6 cellular contexts compared by ENCODE assay signal in genomic region chr10:50683198-50683751, GRCh38. TPM values are rescaled to one million over a fixed set of nuclear protein-coding genes. Genes with fewer than 3 reads are reported as not detected.
A peak's percentile ranks its signal among the peaks of the same experiment; 100 is the strongest.
DNase-seq lines count a peak whose midpoint lies in the region; FAIRE-seq and TF ChIP-seq lines count a peak whose summit lies in the region.
"Not testable (repeated sequence)": the region's sequence is repeated elsewhere in the genome, so short reads cannot be mapped to it uniquely, and the experiment has no call there.

No MANE protein-coding gene starts in this region.

- H3K23me2 ChIP-seq in H9 (ENCODE audit: insufficient read length, low read depth, low read length, poor library complexity, severe bottlenecking); H1 (ENCODE audit: low read depth, low read length): not testable (repeated sequence)

- not testable (repeated sequence) for H4K91ac ChIP-seq in H9 (ENCODE audit: insufficient read length, low read depth, low read length); H1 (replicated peaks; ENCODE audit: insufficient read length, low read length)

- not testable (repeated sequence) for H3K36me3 ChIP-seq in GM06990 (ENCODE audit: control insufficient read depth, insufficient read depth, low read length); H1 (ENCODE audit: control insufficient read depth in 2 of 4, insufficient read depth in 4 of 4, low read length in 3 of 4); osteoblast (ENCODE audit: insufficient read depth, low read length)

- H3K9me3 ChIP-seq in H9 (ENCODE audit: control insufficient read depth, low read depth, low read length); H1 (ENCODE audit: insufficient read depth in 2 of 2, low read depth in 1 of 2, low read length in 1 of 2); osteoblast (ENCODE audit: low read depth, low read length): not testable (repeated sequence)

- H2BK12ac ChIP-seq in H9 (ENCODE audit: insufficient read length, low read depth, low read length); H1 (ENCODE audit: low read depth, low read length): not testable (repeated sequence)

- not testable (repeated sequence) for H3K23ac ChIP-seq in H9 (ENCODE audit: insufficient read length, low read depth, low read length); H1 (ENCODE audit: insufficient read length)

- H4K8ac ChIP-seq in H9 (replicated peaks; ENCODE audit: insufficient read length, low read depth, low read length); H1 (ENCODE audit: extremely low read depth, insufficient read depth, low read length): not testable (repeated sequence)

- not testable (repeated sequence) for H3T11ph ChIP-seq in H9 (ENCODE audit: low read length)

- H3K27me3 Mint-ChIP-seq in H9 (ENCODE audit: low read depth), result not testable (repeated sequence)

- no CpG with 5 or more reads among the region's 16 CpGs for WGBS in H9 (ENCODE audit: extremely low coverage, insufficient read length, low lambda C conversion rate)
- WGBS in H1 (ENCODE audit: extremely low coverage in 1 of 2, insufficient coverage in 1 of 2, insufficient read length in 1 of 2, insufficient replicate concordance in 2 of 2, low coverage in 1 of 2, low lambda C conversion rate in 2 of 2, missing lambda C conversion rate in 1 of 2), 2 experiments, result 100% methylated on average over 1 of the region's 16 CpGs; no CpG with 5 or more reads in 1 of the 2 experiments

- not testable (repeated sequence) for H3K9ac ChIP-seq in H9 (ENCODE audit: extremely low read depth, insufficient read length, low read length); H1 (replicated peaks in 1 of 4; ENCODE audit: extremely low read depth in 1 of 4, low read depth in 3 of 4, low read length in 3 of 4)

- H3K56ac ChIP-seq in H9 (ENCODE audit: insufficient read length, low read depth, low read length); H1 (replicated peaks; ENCODE audit: insufficient read length, low read depth, low read length): not testable (repeated sequence)

- CTCF ChIA-PET in H1 (lab: Charles Lee; ENCODE audit: partially characterized antibody), result not testable (repeated sequence)

- H3K18ac ChIP-seq in H9 (ENCODE audit: insufficient read length, low read depth, low read length); H1 (ENCODE audit: extremely low read depth, low read length): not testable (repeated sequence)

- not testable (repeated sequence) for H2AK5ac ChIP-seq in H9 (ENCODE audit: insufficient read length, low read length); H1 (ENCODE audit: low read depth, low read length)

- H3K4me1 ChIP-seq in H9 (ENCODE audit: insufficient read depth, low read length); H1 (replicated peaks in 1 of 4; ENCODE audit: control insufficient read depth in 3 of 4, insufficient read depth in 4 of 4, low read length in 3 of 4); osteoblast (ENCODE audit: insufficient read depth, low read length): not testable (repeated sequence)

- H3K4me1 Mint-ChIP-seq in H9, result not testable (repeated sequence)

- not testable (repeated sequence) for H3K4me3 ChIP-seq in GM06990 (replicated peaks; ENCODE audit: low read depth, low read length); H1 (ENCODE audit: extremely low read depth in 1 of 4, insufficient read depth in 2 of 4, low read depth in 3 of 4, low read length in 4 of 4); osteoblast (ENCODE audit: insufficient read depth, low read length)

- H3K9me3 Mint-ChIP-seq in H9, result not testable (repeated sequence)

- not testable (repeated sequence) for H3K14ac ChIP-seq in H9 (ENCODE audit: insufficient read depth, low read length); H1 (ENCODE audit: insufficient read length)

- not testable (repeated sequence) for H2AFZ ChIP-seq in H9 (ENCODE audit: low read length); H1 (ENCODE audit: low read length); osteoblast (ENCODE audit: low read length)

- H2BK120ac ChIP-seq in H9 (ENCODE audit: low read depth, low read length, poor library complexity, severe bottlenecking); H1 (replicated peaks; ENCODE audit: low read depth, low read length): not testable (repeated sequence)

- not testable (repeated sequence) for TF ChIP-seq EP300 in H1 (IDR thresholded peaks at IDR 0.05; ENCODE audit: borderline replicate concordance in 1 of 2, low read depth in 2 of 2, low read length in 2 of 2)

- H3K27me3 ChIP-seq in GM06990 (replicated peaks; ENCODE audit: control insufficient read depth, insufficient read depth, low read length); H9 (ENCODE audit: insufficient read depth, low read length); H1 (replicated peaks in 1 of 4; ENCODE audit: control insufficient read depth in 3 of 4, extremely low read depth in 1 of 4, insufficient read depth in 3 of 4, low read length in 3 of 4); osteoblast (ENCODE audit: insufficient read depth, low read length): not testable (repeated sequence)

- not testable (repeated sequence) for FAIRE-seq in H1 (lab: Jason Lieb, UNC)

- POLR2A ChIA-PET in H1 (lab: Charles Lee; ENCODE audit: partially characterized antibody), result not testable (repeated sequence)

- not testable (repeated sequence) for H3K79me1 ChIP-seq in H9 (ENCODE audit: insufficient read depth, low read depth, low read length, poor library complexity, severe bottlenecking); H1 (ENCODE audit: low read depth, low read length)

- not testable (repeated sequence) for H3K4me3 Mint-ChIP-seq in H9

- not testable (repeated sequence) for H2BK5ac ChIP-seq in H9 (ENCODE audit: insufficient read length, low read length); H1 (ENCODE audit: low read depth, low read length)

- peak; percentile 4 for TF ChIP-seq CTCF in GM06990 (IDR thresholded peaks at IDR 0.05; ENCODE audit: insufficient read depth, low read length, poor library complexity, severe bottlenecking)
- TF ChIP-seq CTCF in GM12873 (IDR thresholded peaks at IDR 0.05; ENCODE audit: insufficient read depth, low read depth, low read length, missing control alignments), result peak; percentile 2
- 0 out of 3 replicates have a peak, but pooled peaks have one; percentile 26 for TF ChIP-seq CTCF in H9 (conservative IDR thresholded peaks at IDR 0.05)
- peak in 2 of 3 experiments; percentile 5 to 37; a peak in 2 of 4 replicates for TF ChIP-seq CTCF in H1 (IDR thresholded peaks at IDR 0.05; ENCODE audit: control extremely low read depth in 1 of 3, insufficient read depth in 1 of 3, low read depth in 1 of 3, low read length in 3 of 3)
- not testable (repeated sequence) for TF ChIP-seq CTCF in osteoblast (IDR thresholded peaks at IDR 0.05; ENCODE audit: extremely low read depth, low read depth, low read length)

- not testable (repeated sequence) for H3K36me3 Mint-ChIP-seq in H9 (ENCODE audit: insufficient read depth in 1 of 3, low read depth in 3 of 3)

- not testable (repeated sequence) for H3K27ac Mint-ChIP-seq in H9

- H2BK20ac ChIP-seq in H9 (ENCODE audit: low read depth, low read length, poor library complexity, severe bottlenecking); H1 (ENCODE audit: low read length): not testable (repeated sequence)

- not testable (repeated sequence) for TF ChIP-seq RAD21 in H1 (IDR thresholded peaks at IDR 0.05 in 1 of 2, conservative IDR thresholded peaks at IDR 0.05 in 1 of 2; ENCODE audit: low read depth in 2 of 2, low read length in 2 of 2)

- not testable (repeated sequence) for H3K27ac ChIP-seq in H9 (ENCODE audit: insufficient read length, low read depth, low read length); H1 (ENCODE audit: low read depth, low read length); osteoblast (ENCODE audit: low read depth, low read length)

- not testable (repeated sequence) for TF ChIP-seq POLR2A in H1 (IDR thresholded peaks at IDR 0.05; ENCODE audit: control extremely low read depth in 1 of 2, low read depth in 2 of 2, low read length in 2 of 2)

- H2BK15ac ChIP-seq in H9 (ENCODE audit: low read depth, low read length); H1 (ENCODE audit: low read length): not testable (repeated sequence)

- not testable (repeated sequence) for H3K4ac ChIP-seq in H9 (ENCODE audit: low read depth, low read length); H1 (replicated peaks; ENCODE audit: insufficient read length, low read depth, low read length)

- not testable (repeated sequence) for H3K4me2 ChIP-seq in H9 (ENCODE audit: insufficient read depth, insufficient read length, low read length); H1 (ENCODE audit: insufficient read depth in 1 of 2, low read depth in 2 of 2, low read length in 2 of 2); osteoblast (ENCODE audit: insufficient read depth, low read length)

- not testable (repeated sequence) for DNase-seq in GM06990 (ENCODE audit: extremely low read depth, insufficient read length); H9; H1 (ENCODE audit: low read depth in 1 of 2, low spot score in 2 of 2)
- DNase-seq in iPS-NIHi11 (ENCODE audit: low spot score), result peak; percentile 9
- DNase-seq in osteoblast (ENCODE audit: insufficient read length, low spot score, missing footprints), result peak; percentile 36

- H4K5ac ChIP-seq in H9 (ENCODE audit: insufficient read length, low read depth, low read length); H1 (ENCODE audit: insufficient read length, low read depth, low read length): not testable (repeated sequence)

- not testable (repeated sequence) for H4K20me1 ChIP-seq in H9 (ENCODE audit: control insufficient read depth, insufficient read depth, insufficient read length); H1 (replicated peaks in 1 of 2; ENCODE audit: control insufficient read depth in 1 of 2, insufficient read depth in 2 of 2, low read length in 2 of 2); osteoblast (ENCODE audit: insufficient read depth, low read length)

- not testable (repeated sequence) for H3K79me2 ChIP-seq in H9 (ENCODE audit: insufficient read depth, low read length); H1 (ENCODE audit: control insufficient read depth in 1 of 2, insufficient read depth in 2 of 2, low read length in 2 of 2); osteoblast (ENCODE audit: insufficient read depth, low read length)

RNA-seq across cellular contexts. Expression of gene ASAH2B, which starts 56.5 kb away (rescaled TPM):
- total RNA-seq in H9 (2021) (8.6 and 10.6 TPM in 2 replicates), osteoblast (3.3 and 3.5 TPM in 2 replicates)
- total RNA-seq in H1 (2021; fragmentation: NEBNext Ultra II Directional; extraction: Animal tissue kit (Norgen Biotek cat#: 25700)), result 4.7 and 6.3 TPM in 2 replicates
- 2.6 and 3.6 TPM in 2 replicates for polyA plus RNA-seq in H1 (2011; rRNA removed)
- polyA plus RNA-seq in H1 (2011; cell fraction: cytosol; rRNA removed), result 5.1 TPM
- 2.9 TPM for polyA plus RNA-seq in H1 (2011; cell fraction: nucleus; rRNA removed)
- polyA plus RNA-seq in H1 (2012, experiment 1 of 2), result 3.8 to 5.3 TPM (median 4.8 TPM) in 4 replicates
- 0.28 TPM for polyA plus RNA-seq in H1 (2012, experiment 2 of 2)
- 3.4 TPM for polyA plus RNA-seq in H1 (2013, experiment 1 of 2)
- polyA plus RNA-seq in H1 (2013, experiment 2 of 2), result 4.5 TPM
- polyA minus RNA-seq in H1 (2011; rRNA and poly(A)+ RNA removed), result 8.8 and 16.4 TPM in 2 replicates
- 6.4 TPM for polyA minus RNA-seq in H1 (2011; cell fraction: cytosol; rRNA and poly(A)+ RNA removed)
- 14.0 TPM for polyA minus RNA-seq in H1 (2011; cell fraction: nucleus; rRNA and poly(A)+ RNA removed)

RNA-seq across cellular contexts. Expression of gene SGMS1, which starts 59.5 kb away (rescaled TPM):
- total RNA-seq in H9 (2021), result 19.3 and 20.4 TPM in 2 replicates
- total RNA-seq in H1 (2021; fragmentation: NEBNext Ultra II Directional; extraction: Animal tissue kit (Norgen Biotek cat#: 25700)), result 12.7 and 15.6 TPM in 2 replicates
- polyA plus RNA-seq in H1 (2011; rRNA removed), result 4.8 and 6.0 TPM in 2 replicates
- polyA plus RNA-seq in H1 (2011; cell fraction: cytosol; rRNA removed), result 6.7 TPM
- 12.3 TPM for polyA plus RNA-seq in H1 (2011; cell fraction: nucleus; rRNA removed)
- 9.0 to 10.5 TPM (median 10.5 TPM) in 4 replicates for polyA plus RNA-seq in H1 (2012, experiment 1 of 2)
- 1.3 TPM for polyA plus RNA-seq in H1 (2012, experiment 2 of 2)
- polyA plus RNA-seq in H1 (2013, experiment 1 of 2), result 8.1 TPM
- polyA plus RNA-seq in H1 (2013, experiment 2 of 2), result 8.7 TPM
- 14.5 and 14.8 TPM in 2 replicates for polyA minus RNA-seq in H1 (2011; rRNA and poly(A)+ RNA removed)
- 14.5 TPM for polyA minus RNA-seq in H1 (2011; cell fraction: cytosol; rRNA and poly(A)+ RNA removed)
- polyA minus RNA-seq in H1 (2011; cell fraction: nucleus; rRNA and poly(A)+ RNA removed), result 58.9 TPM
- 60.4 and 68.0 TPM in 2 replicates for total RNA-seq in osteoblast
